Comparison of ENCODE assay signal across 8 cellular contexts in the genomic region with DNA sequence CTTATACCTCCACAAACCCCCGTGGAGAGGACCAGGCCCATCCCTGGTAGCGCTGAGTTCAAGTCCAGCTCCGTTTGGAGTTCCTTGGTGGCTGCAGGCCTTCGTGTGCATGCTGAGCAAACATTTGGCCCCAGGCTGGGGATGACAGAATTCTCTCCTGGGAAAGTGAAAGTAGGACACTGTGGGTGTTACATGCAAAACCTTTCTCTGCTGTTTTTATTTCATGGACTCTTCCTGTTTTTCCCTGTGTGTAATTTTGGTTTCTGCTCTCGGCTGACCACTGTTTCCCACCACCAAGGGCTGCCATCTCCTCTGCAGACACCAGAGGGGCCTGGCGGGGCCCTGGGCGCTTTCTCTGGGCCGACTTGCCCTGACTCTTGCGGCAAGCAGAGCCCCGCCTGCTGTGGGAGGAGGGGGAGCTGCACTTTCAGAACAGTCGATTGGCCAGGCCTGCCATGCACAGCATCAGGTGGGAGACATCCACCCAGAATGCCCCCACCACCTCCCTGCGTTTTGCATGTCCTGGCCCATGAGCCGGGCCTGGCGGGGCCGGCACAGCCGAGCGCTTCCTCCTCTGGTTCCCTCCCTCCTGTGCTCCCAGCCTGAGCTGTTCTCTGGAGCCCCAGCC.
DNase-seq lines count a peak whose midpoint lies in the region; ATAC-seq and TF ChIP-seq lines count a peak whose summit lies in the region.

No MANE protein-coding gene starts in this region.

- peak overlapping the region; percentile 76 for H3K27ac Mint-ChIP-seq in activated naive CD8-positive, alpha-beta T cell treated with anti-CD3 and anti-CD28 coated beads, Interleukin-2, amount 50 U/mL, for 24 hours

- no peak overlapping the region for H2AFZ ChIP-seq in hepatocyte

- H3K79me2 ChIP-seq in hepatocyte, result no peaks in the 10 kb centered on the region

- H3K4me3 ChIP-seq in hepatocyte (no peak overlapping the region), skin epidermis (peak overlapping the region in 3 of 7 experiments; percentile 15 to 27 (median 19))

- no peaks in the 10 kb centered on the region for H4K20me1 ChIP-seq in hepatocyte (ENCODE audit: insufficient read depth, poor library complexity, severe bottlenecking)

- DNase-seq in ELR (ENCODE audit: low read depth) (peak; percentile 46), M059J (ENCODE audit: low read depth) (peak; percentile 83), hepatocyte (ENCODE audit: low spot score) (no peak), HT-29 (ENCODE audit: low spot score) (no peak), NCI-H2081 treated with DMSO at 0.1 percent for 48 hours (lab: John Stamatoyannopoulos, UW) (no peak)
- DNase-seq in activated naive CD8-positive, alpha-beta T cell treated with anti-CD3 and anti-CD28 coated beads, Interleukin-2, amount 50 U/mL, for 24 hours, result peak; percentile 66

- peaks cover 2% of the 10 kb centered on the region for H3K27me3 Mint-ChIP-seq in activated naive CD8-positive, alpha-beta T cell treated with anti-CD3 and anti-CD28 coated beads, Interleukin-2, amount 50 U/mL, for 24 hours

- 83% methylated on average over 17 of the region's 17 CpGs for WGBS in hepatocyte (ENCODE audit: low lambda C conversion rate, missing lambda C conversion rate)

- H3K4me1 Mint-ChIP-seq in activated naive CD8-positive, alpha-beta T cell treated with anti-CD3 and anti-CD28 coated beads, Interleukin-2, amount 50 U/mL, for 24 hours, result peaks cover 34% of the 10 kb centered on the region

- no peaks in the 10 kb centered on the region for H3K36me3 ChIP-seq in hepatocyte (replicated peaks; ENCODE audit: insufficient read depth, low read depth)

- ATAC-seq in GM21529 (IDR thresholded peaks at IDR 0.05; ENCODE audit: unreplicated experiment), result peak; percentile 58
- ATAC-seq in activated naive CD8-positive, alpha-beta T cell treated with anti-CD3 and anti-CD28 coated beads, Interleukin-2, amount 50 U/mL, for 24 hours, result peak; percentile 80

- no peak for TF ChIP-seq CTCF in hepatocyte (IDR thresholded peaks at IDR 0.05; ENCODE audit: poor library complexity)

- peak overlapping the region; percentile 3 for H3K27ac ChIP-seq in hepatocyte
- peak overlapping the region in 20 of 21 experiments; percentile 20 to 84 (median 66) for H3K27ac ChIP-seq in skin epidermis

- H3K4me1 ChIP-seq in hepatocyte (ENCODE audit: insufficient read depth), result peaks cover 21% of the 10 kb centered on the region

- peaks cover 6% of the 10 kb centered on the region for H3K36me3 Mint-ChIP-seq in activated naive CD8-positive, alpha-beta T cell treated with anti-CD3 and anti-CD28 coated beads, Interleukin-2, amount 50 U/mL, for 24 hours (ENCODE audit: low read depth)

- H3K27me3 ChIP-seq in hepatocyte, result no peaks in the 10 kb centered on the region

- no peaks in the 10 kb centered on the region for H3K9me3 ChIP-seq in hepatocyte (ENCODE audit: low read depth)

- H3K4me3 Mint-ChIP-seq in activated naive CD8-positive, alpha-beta T cell treated with anti-CD3 and anti-CD28 coated beads, Interleukin-2, amount 50 U/mL, for 24 hours, result peak overlapping the region; percentile 57

- no peaks in the 10 kb centered on the region for H3K9me3 Mint-ChIP-seq in activated naive CD8-positive, alpha-beta T cell treated with anti-CD3 and anti-CD28 coated beads, Interleukin-2, amount 50 U/mL, for 24 hours

- H3K4me2 ChIP-seq in hepatocyte, result peak overlapping the region; percentile 14

- H3K9me2 ChIP-seq in hepatocyte (replicated peaks; ENCODE audit: insufficient read depth), result no peaks in the 10 kb centered on the region

Comparison
In these comparisons a context has a peak if more than half of its experiments do, and no peak if none do; other contexts are left out.
1. DNase-seq: peak in ELR (single experiment), M059J (single experiment) and activated naive CD8-positive, alpha-beta T cell treated with anti-CD3 and anti-CD28 coated beads, Interleukin-2, amount 50 U/mL, for 24 hours (single experiment); none in hepatocyte (single experiment), HT-29 (single experiment) and NCI-H2081 treated with DMSO at 0.1 percent for 48 hours (single experiment).